In genomic region chr9:111910428-111910827, GRCh38 we compare ENCODE assay signal across 18 cellular contexts. TPM values are rescaled to one million over a fixed set of nuclear protein-coding genes. Genes with fewer than 3 reads are reported as not detected.
DNase-seq lines count a peak whose midpoint lies in the region; ATAC-seq and TF ChIP-seq lines count a peak whose summit lies in the region.
"Had no signal": no experiment of that assay in that cellular context is flagged by ENCODE, and none has a peak within 500 bp of the region (broad histone marks: within the 10 kb centered on the region; RNA-seq: fewer than 3 reads in every experiment).

No MANE protein-coding gene starts in this region.

- 86% methylated on average over 6 of the region's 6 CpGs for WGBS in prostate gland

- DNase-seq in activated T-cell treated with anti-CD3 and anti-CD28 coated beads, Interleukin-2, amount 50 U/mL, for 24 hours, result no peak
- no peak for DNase-seq in activated T-cell treated with anti-CD3 and anti-CD28 coated beads, Interleukin-2, amount 50 U/mL, for 1 hour
- no peak for DNase-seq in activated naive CD8-positive, alpha-beta T cell treated with anti-CD3 and anti-CD28 coated beads, Interleukin-2, amount 50 U/mL, for 24 hours
- DNase-seq in prostate gland (ENCODE audit: low spot score) (no peak), GM23338 (ENCODE audit: low spot score) (no peak), Karpas-422 (no peak)
- DNase-seq: ACHN; activated CD8-positive, alpha-beta memory T cell treated with anti-CD3 and anti-CD28 coated beads, Interleukin-2, amount 50 U/mL, for 48 hours; anterior cingulate cortex; hippocampal formation; kidney glomerular epithelial cell; NCI-H1092; NCI-H2107; NCI-H82; small intestine; stomach had no signal

- H3K4me1 ChIP-seq in Loucy (ENCODE audit: insufficient read depth, low read length, poor library complexity, severe bottlenecking), result peaks cover 21% of the 10 kb centered on the region
- H3K4me1 ChIP-seq in prostate gland (replicated peaks), result no peaks in the 10 kb centered on the region
- 0 out of 2 replicates have a peak, but pooled peaks cover 4% of the 10 kb centered on the region for H3K4me1 ChIP-seq in GM23338 (ENCODE audit: insufficient read depth)
- peaks cover 9% of the 10 kb centered on the region for H3K4me1 ChIP-seq in Karpas-422 (ENCODE audit: low read length)

- peak overlapping the region; percentile 23 for H3K4me2 ChIP-seq in Loucy (ENCODE audit: low read depth, low read length, poor library complexity, severe bottlenecking)
- H3K4me2 ChIP-seq in GM23338, result no peak overlapping the region
- no peak overlapping the region for H3K4me2 ChIP-seq in Karpas-422 (ENCODE audit: low read depth, low read length, poor library complexity, severe bottlenecking)

- H4K20me1 ChIP-seq in Loucy (ENCODE audit: insufficient read depth, low read length, poor library complexity, severe bottlenecking) (peaks cover 35% of the 10 kb centered on the region), GM23338 (replicated peaks; ENCODE audit: insufficient read depth) (peaks cover 62% of the 10 kb centered on the region), Karpas-422 (ENCODE audit: insufficient read depth, low read depth, low read length) (peaks cover 53% of the 10 kb centered on the region)

- peaks cover 91% of the 10 kb centered on the region for H3K4me1 Mint-ChIP-seq in activated T-cell treated with anti-CD3 and anti-CD28 coated beads, Interleukin-2, amount 50 U/mL, for 24 hours (ENCODE audit: low read depth)
- H3K4me1 Mint-ChIP-seq in activated naive CD8-positive, alpha-beta T cell treated with anti-CD3 and anti-CD28 coated beads, Interleukin-2, amount 50 U/mL, for 24 hours, result peaks cover 91% of the 10 kb centered on the region
- H3K4me1 Mint-ChIP-seq in stimulated activated memory B cell treated with anti-CD40 and anti-IgM and Interleukin-4, amounts not matched to agents 10 μg/mL and 1 μg/mL and 100 μg/mL, for 72 hours, result peaks cover 93% of the 10 kb centered on the region
- peaks cover 3% of the 10 kb centered on the region for H3K4me1 Mint-ChIP-seq in GM23338

- peak; percentile 14 for ATAC-seq in activated naive CD8-positive, alpha-beta T cell treated with anti-CD3 and anti-CD28 coated beads, Interleukin-2, amount 50 U/mL, for 24 hours
- no peak for ATAC-seq in stimulated activated memory B cell treated with anti-CD40 and anti-IgM and Interleukin-4, amounts not matched to agents 10 μg/mL and 1 μg/mL and 100 μg/mL, for 72 hours
- no peak for ATAC-seq in GM23338

- no peaks in the 10 kb centered on the region for H3K27me3 Mint-ChIP-seq in activated T-cell treated with anti-CD3 and anti-CD28 coated beads, Interleukin-2, amount 50 U/mL, for 24 hours
- H3K27me3 Mint-ChIP-seq in activated naive CD8-positive, alpha-beta T cell treated with anti-CD3 and anti-CD28 coated beads, Interleukin-2, amount 50 U/mL, for 24 hours, result no peaks in the 10 kb centered on the region
- H3K27me3 Mint-ChIP-seq in stimulated activated memory B cell treated with anti-CD40 and anti-IgM and Interleukin-4, amounts not matched to agents 10 μg/mL and 1 μg/mL and 100 μg/mL, for 72 hours, result no peaks in the 10 kb centered on the region
- no peaks in the 10 kb centered on the region for H3K27me3 Mint-ChIP-seq in GM23338 (ENCODE audit: insufficient read depth, low read depth, poor library complexity)

- TF ChIP-seq POLR2A in prostate gland (IDR thresholded peaks at IDR 0.05), result no peak

- peak overlapping the region; percentile 0 for H3K4me3 Mint-ChIP-seq in activated T-cell treated with anti-CD3 and anti-CD28 coated beads, Interleukin-2, amount 50 U/mL, for 24 hours
- H3K4me3 Mint-ChIP-seq in activated naive CD8-positive, alpha-beta T cell treated with anti-CD3 and anti-CD28 coated beads, Interleukin-2, amount 50 U/mL, for 24 hours, result peak overlapping the region; percentile 28
- H3K4me3 Mint-ChIP-seq in stimulated activated memory B cell treated with anti-CD40 and anti-IgM and Interleukin-4, amounts not matched to agents 10 μg/mL and 1 μg/mL and 100 μg/mL, for 72 hours, result peak overlapping the region; percentile 9
- no peak overlapping the region for H3K4me3 Mint-ChIP-seq in GM23338

- H3K27ac Mint-ChIP-seq in activated T-cell treated with anti-CD3 and anti-CD28 coated beads, Interleukin-2, amount 50 U/mL, for 24 hours, result peak overlapping the region; percentile 57
- H3K27ac Mint-ChIP-seq in activated naive CD8-positive, alpha-beta T cell treated with anti-CD3 and anti-CD28 coated beads, Interleukin-2, amount 50 U/mL, for 24 hours, result peak overlapping the region; percentile 21
- H3K27ac Mint-ChIP-seq in stimulated activated memory B cell treated with anti-CD40 and anti-IgM and Interleukin-4, amounts not matched to agents 10 μg/mL and 1 μg/mL and 100 μg/mL, for 72 hours, result peak overlapping the region; percentile 85
- H3K27ac Mint-ChIP-seq in GM23338, result no peak overlapping the region

- H3F3A ChIP-seq in Loucy (ENCODE audit: low read depth) (no peaks in the 10 kb centered on the region), GM23338 (replicated peaks; ENCODE audit: low read depth) (no peaks in the 10 kb centered on the region)

- TF ChIP-seq CTCF in Loucy (conservative IDR thresholded peaks at IDR 0.05; ENCODE audit: low read length) (no peak), prostate gland (IDR thresholded peaks at IDR 0.05) (no peak), GM23338 (conservative IDR thresholded peaks at IDR 0.05; ENCODE audit: low read depth in 2 of 2) (no peak)

- no peak overlapping the region for H2AFZ ChIP-seq in Loucy (ENCODE audit: low read length)
- no peak overlapping the region for H2AFZ ChIP-seq in GM23338
- no peak overlapping the region for H2AFZ ChIP-seq in Karpas-422 (ENCODE audit: low read length)

- H3K27me3 ChIP-seq in Loucy (ENCODE audit: insufficient read depth, low read length, poor library complexity, severe bottlenecking) (no peaks in the 10 kb centered on the region), prostate gland (replicated peaks; ENCODE audit: insufficient read depth) (no peaks in the 10 kb centered on the region), GM23338 (ENCODE audit: insufficient read depth) (no peaks in the 10 kb centered on the region), Karpas-422 (ENCODE audit: low read length) (no peaks in the 10 kb centered on the region)
- H3K27me3 ChIP-seq: stomach had no signal

- H3K36me3 Mint-ChIP-seq in activated T-cell treated with anti-CD3 and anti-CD28 coated beads, Interleukin-2, amount 50 U/mL, for 24 hours (ENCODE audit: low read depth), result peaks cover 27% of the 10 kb centered on the region
- peaks cover 16% of the 10 kb centered on the region for H3K36me3 Mint-ChIP-seq in activated naive CD8-positive, alpha-beta T cell treated with anti-CD3 and anti-CD28 coated beads, Interleukin-2, amount 50 U/mL, for 24 hours (ENCODE audit: low read depth)
- H3K36me3 Mint-ChIP-seq in stimulated activated memory B cell treated with anti-CD40 and anti-IgM and Interleukin-4, amounts not matched to agents 10 μg/mL and 1 μg/mL and 100 μg/mL, for 72 hours, result peaks cover 42% of the 10 kb centered on the region
- H3K36me3 Mint-ChIP-seq in GM23338 (ENCODE audit: low read depth), result no peaks in the 10 kb centered on the region

- H3K79me2 ChIP-seq in Loucy (ENCODE audit: insufficient read depth, low read length) (peaks cover 94% of the 10 kb centered on the region), GM23338 (replicated peaks; ENCODE audit: insufficient read depth) (peaks cover 98% of the 10 kb centered on the region), Karpas-422 (ENCODE audit: low read length) (peaks cover 13% of the 10 kb centered on the region; the same call in 1 of the 2 replicates)

- intact Hi-C loops in prostate gland (cut with DNase I), result no loop called here

- H3K9me2 ChIP-seq in Loucy (replicated peaks; ENCODE audit: low read depth, low read length) (no peaks in the 10 kb centered on the region), GM23338 (ENCODE audit: insufficient read depth) (no peaks in the 10 kb centered on the region), Karpas-422 (replicated peaks; ENCODE audit: insufficient read depth, low read length) (no peaks in the 10 kb centered on the region)

- H3K36me3 ChIP-seq in Loucy (ENCODE audit: insufficient read depth, low read length) (peaks cover 2% of the 10 kb centered on the region; the same call in 1 of the 2 replicates), prostate gland (no peaks in the 10 kb centered on the region), GM23338 (ENCODE audit: insufficient read depth) (no peaks in the 10 kb centered on the region), Karpas-422 (ENCODE audit: insufficient read depth, low read length) (no peaks in the 10 kb centered on the region)

- H3K27ac ChIP-seq in prostate gland (no peak overlapping the region), GM23338 (ENCODE audit: low read depth) (no peak overlapping the region), Karpas-422 (ENCODE audit: low read length) (no peak overlapping the region)

- no peak overlapping the region for H3K4me3 ChIP-seq in Loucy (ENCODE audit: low read length, poor library complexity, severe bottlenecking)
- H3K4me3 ChIP-seq in prostate gland, result no peak overlapping the region
- H3K4me3 ChIP-seq in GM23338, result no peak overlapping the region
- H3K4me3 ChIP-seq in Karpas-422 (ENCODE audit: low read length), result no peak overlapping the region
- H3K4me3 ChIP-seq: stomach had no signal

- H3K9me3 Mint-ChIP-seq in activated T-cell treated with anti-CD3 and anti-CD28 coated beads, Interleukin-2, amount 50 U/mL, for 24 hours, result no peaks in the 10 kb centered on the region
- H3K9me3 Mint-ChIP-seq in activated naive CD8-positive, alpha-beta T cell treated with anti-CD3 and anti-CD28 coated beads, Interleukin-2, amount 50 U/mL, for 24 hours, result no peaks in the 10 kb centered on the region
- no peaks in the 10 kb centered on the region for H3K9me3 Mint-ChIP-seq in stimulated activated memory B cell treated with anti-CD40 and anti-IgM and Interleukin-4, amounts not matched to agents 10 μg/mL and 1 μg/mL and 100 μg/mL, for 72 hours
- H3K9me3 Mint-ChIP-seq in GM23338, result no peaks in the 10 kb centered on the region

- H3K9me3 ChIP-seq in Loucy (ENCODE audit: insufficient read depth, low read depth, low read length) (no peaks in the 10 kb centered on the region), prostate gland (no peaks in the 10 kb centered on the region), Karpas-422 (ENCODE audit: low read length) (no peaks in the 10 kb centered on the region)
- H3K9me3 ChIP-seq: stomach had no signal

- H3K9ac ChIP-seq in Loucy (ENCODE audit: low read depth, low read length, poor library complexity, severe bottlenecking) (no peak overlapping the region), Karpas-422 (ENCODE audit: low read length) (no peak overlapping the region)

RNA-seq across cellular contexts. Expression of gene UGCG, which starts 13.8 kb away (rescaled TPM):
- 10 to 100 TPM; 23.9 to 42.6 TPM for total RNA-seq in prostate gland
- 44.9 and 48.1 TPM in 2 replicates for total RNA-seq in GM23338 (2014; rRNA removed; shearing (Covaris generic))
- 27.8 and 30.4 TPM in 2 replicates for polyA plus RNA-seq in GM23338 (2016; fragmentation: Nextera tagmentation; extraction: Ambion mirVana)
- 15.0 and 24.2 TPM in 2 replicates for total RNA-seq in Karpas-422 (2014; rRNA removed; shearing (Covaris generic); ENCODE audit: low replicate concordance)
